In the genomic region with DNA sequence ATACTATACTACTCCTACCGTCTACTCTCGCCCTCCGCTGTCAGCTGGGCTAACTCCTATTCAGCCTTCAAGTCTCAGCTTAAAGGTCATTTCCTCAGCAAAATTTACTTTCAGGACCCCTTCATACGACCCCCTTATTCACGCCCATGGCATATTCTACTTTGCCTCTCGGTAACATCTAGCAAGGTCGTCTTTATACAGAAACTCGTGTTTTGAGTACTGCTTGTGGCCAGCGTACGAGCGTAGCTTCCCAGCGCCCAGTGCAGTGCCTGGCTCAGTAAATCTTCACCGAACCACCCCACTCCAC, we compare ENCODE assay signal across 8 cellular contexts. TPM values are rescaled to one million over a fixed set of nuclear protein-coding genes. Genes with fewer than 3 reads are reported as not detected.
DNase-seq lines count a peak whose midpoint lies in the region; ATAC-seq and TF ChIP-seq lines count a peak whose summit lies in the region.

No MANE protein-coding gene starts in this region.

- H3K27ac Mint-ChIP-seq in activated CD4-positive, alpha-beta memory T cell treated with anti-CD3 and anti-CD28 coated beads for 36 hours, result peak overlapping the region; percentile 96

- DNase-seq in left ventricle myocardium inferior (no peak), left cardiac atrium (no peak), ecto neural progenitor cell (ENCODE audit: low spot score) (no peak)
- no peak for DNase-seq in activated CD4-positive, alpha-beta memory T cell treated with anti-CD3 and anti-CD28 coated beads for 36 hours
- DNase-seq in activated CD8-positive, alpha-beta memory T cell treated with anti-CD3 and anti-CD28 coated beads, Interleukin-2, amount 50 U/mL, for 48 hours, result no peak

- H3K4me1 Mint-ChIP-seq in activated CD4-positive, alpha-beta memory T cell treated with anti-CD3 and anti-CD28 coated beads for 36 hours (ENCODE audit: low read depth), result peaks cover 24% of the 10 kb centered on the region

- H3K9me3 ChIP-seq in left ventricle myocardium inferior (replicated peaks) (no peaks in the 10 kb centered on the region), iPS-18a (ENCODE audit: control insufficient read depth, low read depth, low read length) (no peaks in the 10 kb centered on the region), stomach smooth muscle (ENCODE audit: control insufficient read depth in 2 of 2, low read length in 2 of 2) (no peaks in the 10 kb centered on the region)

- H3K4me3 ChIP-seq in left ventricle myocardium inferior (peak overlapping the region; percentile 97), iPS-18a (ENCODE audit: low read length) (peak overlapping the region; percentile 98), stomach smooth muscle (ENCODE audit: low read length in 2 of 2) (peak overlapping the region; percentile 97 to 99)

- H3K4me1 ChIP-seq in left ventricle myocardium inferior (peaks cover 28% of the 10 kb centered on the region), iPS-18a (ENCODE audit: control insufficient read depth, low read depth, low read length) (peaks cover 6% of the 10 kb centered on the region), stomach smooth muscle (ENCODE audit: control insufficient read depth, insufficient read depth, low read length) (no peaks in the 10 kb centered on the region)

- CTCF ChIA-PET in activated CD4-positive, alpha-beta memory T cell treated with anti-CD3 and anti-CD28 coated beads for 36 hours (lab: Charles Lee), result interaction anchor here (0.8 to 2.2 kb wide), 7 partner anchors 32 to 543 kb away, joined by 3 to 19 read pairs (median 5); a partner anchor contains a TSS

- ATAC-seq in left cardiac atrium (no peak), HG02852 (IDR thresholded peaks at IDR 0.05; ENCODE audit: unreplicated experiment) (no peak)

- no peak for TF ChIP-seq CTCF in left ventricle myocardium inferior (IDR thresholded peaks at IDR 0.05; ENCODE audit: borderline replicate concordance)

- peaks cover 34% of the 10 kb centered on the region for H3K36me3 Mint-ChIP-seq in activated CD4-positive, alpha-beta memory T cell treated with anti-CD3 and anti-CD28 coated beads for 36 hours

- intact Hi-C loops in left ventricle myocardium inferior (cut with micrococcal nuclease) (no loop called here), left cardiac atrium (cut with DNase I) (no loop called here)
- intact Hi-C loops in activated CD4-positive, alpha-beta memory T cell treated with anti-CD3 and anti-CD28 coated beads for 36 hours (cut with micrococcal nuclease), result loop anchor here (1.0 to 10.0 kb wide), 5 partner anchors 29 to 661 kb away; a partner anchor contains a TSS

- H3K27me3 ChIP-seq in left ventricle myocardium inferior (ENCODE audit: low read depth) (no peaks in the 10 kb centered on the region), iPS-18a (ENCODE audit: control insufficient read depth, insufficient read depth, low read length) (no peaks in the 10 kb centered on the region), stomach smooth muscle (ENCODE audit: control insufficient read depth in 1 of 2, insufficient read depth in 2 of 2, low read length in 2 of 2) (no peaks in the 10 kb centered on the region)

- H3K9me3 Mint-ChIP-seq in activated CD4-positive, alpha-beta memory T cell treated with anti-CD3 and anti-CD28 coated beads for 36 hours, result no peaks in the 10 kb centered on the region

- H3K36me3 ChIP-seq in left ventricle myocardium inferior, result peaks cover 38% of the 10 kb centered on the region
- peaks cover 34% of the 10 kb centered on the region for H3K36me3 ChIP-seq in iPS-18a (ENCODE audit: control insufficient read depth, low read depth, low read length)
- H3K36me3 ChIP-seq in stomach smooth muscle (ENCODE audit: control insufficient read depth in 2 of 2, insufficient read depth in 2 of 2, low read length in 2 of 2), result peaks cover 20 to 32% of the 10 kb centered on the region in 2 donors

- peaks cover 7% of the 10 kb centered on the region for H3K27me3 Mint-ChIP-seq in activated CD4-positive, alpha-beta memory T cell treated with anti-CD3 and anti-CD28 coated beads for 36 hours

- peak overlapping the region; percentile 84 for H3K9ac ChIP-seq in iPS-18a (ENCODE audit: low read length)
- H3K9ac ChIP-seq in stomach smooth muscle (ENCODE audit: low read length in 2 of 2), result peak overlapping the region; percentile 87 to 92

- POLR2A ChIA-PET in activated CD4-positive, alpha-beta memory T cell treated with anti-CD3 and anti-CD28 coated beads for 36 hours (lab: Charles Lee), result interaction anchor here (0.5 to 2.3 kb wide), 4 partner anchors 25 to 513 kb away, joined by 3 to 22 read pairs (median 4); a partner anchor contains a TSS

- peak overlapping the region; percentile 87 for H3K27ac ChIP-seq in left ventricle myocardium inferior (replicated peaks)
- peak overlapping the region; percentile 84 for H3K27ac ChIP-seq in iPS-18a (ENCODE audit: low read length)
- peak overlapping the region; percentile 76 for H3K27ac ChIP-seq in stomach smooth muscle (ENCODE audit: low read length)

- peak overlapping the region; percentile 99 for H3K4me3 Mint-ChIP-seq in activated CD4-positive, alpha-beta memory T cell treated with anti-CD3 and anti-CD28 coated beads for 36 hours

RNA-seq across cellular contexts. Expression of a gene that starts 0.5 kb away (rescaled TPM):
- total RNA-seq in left ventricle myocardium inferior (18.0 TPM), left cardiac atrium (10 to 100 TPM; 12.8 to 16.4 TPM)
- total RNA-seq in activated CD4-positive, alpha-beta memory T cell treated with anti-CD3 and anti-CD28 coated beads for 36 hours, result 10 to 100 TPM; 21.5 to 21.8 TPM

RNA-seq across cellular contexts. Expression of a gene that starts 0.6 kb away (rescaled TPM):
- total RNA-seq in left ventricle myocardium inferior (54.8 TPM), left cardiac atrium (1 to 10 TPM; 1.0 TPM)
- not detected for total RNA-seq in activated CD4-positive, alpha-beta memory T cell treated with anti-CD3 and anti-CD28 coated beads for 36 hours

RNA-seq across cellular contexts. Expression of a gene that starts 34.6 kb away (rescaled TPM):
- 67.5 TPM for total RNA-seq in left ventricle myocardium inferior
- total RNA-seq in left cardiac atrium, result 10 to 100 TPM; 49.0 to 63.1 TPM
- 10 to 100 TPM; 82.6 to 82.9 TPM for total RNA-seq in activated CD4-positive, alpha-beta memory T cell treated with anti-CD3 and anti-CD28 coated beads for 36 hours

Comparison
In these comparisons a context has a peak if more than half of its experiments do, and no peak if none do; other contexts are left out.
1. RNA of a gene that starts 0.6 kb away (total RNA-seq): 54.8 TPM in left ventricle myocardium inferior (single experiment); 1.0 TPM in left cardiac atrium and not detected in activated CD4-positive, alpha-beta memory T cell treated with anti-CD3 and anti-CD28 coated beads for 36 hours; every median in the first group is over 10 times any median in the second.
2. Peak in every context shown above with its lines, with median percentiles within 50 percentile points of each other: H3K27ac ChIP-seq and H3K4me3 ChIP-seq.